ENCODE assay signal across 11 cellular contexts in genomic region chr3:127748754-127749327, GRCh38.
DNase-seq lines count a peak whose midpoint lies in the region; ATAC-seq and TF ChIP-seq lines count a peak whose summit lies in the region.
"Had no signal": no experiment of that assay in that cellular context is flagged by ENCODE, and none has a peak within 500 bp of the region (broad histone marks: within the 10 kb centered on the region; RNA-seq: fewer than 3 reads in every experiment).

No MANE protein-coding gene starts in this region.

- H3K36me3 ChIP-seq in brain microvascular endothelial cell (replicated peaks) (no peaks in the 10 kb centered on the region), spleen (peaks cover 0 to 5% (median 0%) of the 10 kb centered on the region in 6 donors)
- H3K36me3 ChIP-seq: cardiac muscle cell had no signal

- no peaks in the 10 kb centered on the region for H3K27me3 ChIP-seq in brain microvascular endothelial cell (replicated peaks)
- no peaks in the 10 kb centered on the region for H3K27me3 ChIP-seq in right cardiac atrium (ENCODE audit: control insufficient read depth, insufficient read depth)
- H3K27me3 ChIP-seq in spleen (replicated peaks in 1 of 7) = no peaks in the 10 kb centered on the region

- TF ChIP-seq CTCF in brain microvascular endothelial cell (IDR thresholded peaks at IDR 0.05; ENCODE audit: low read depth, low read length, missing control alignments) (no peak), spleen (IDR thresholded peaks at IDR 0.05 in 8 of 11, conservative IDR thresholded peaks at IDR 0.05 in 3 of 11) (no peak)

- H3K27ac Mint-ChIP-seq in activated naive CD4-positive, alpha-beta T cell treated with anti-CD3 and anti-CD28 coated beads, Interleukin-2, amount 50 U/mL, for 72 hours = no peak overlapping the region
- H3K27ac Mint-ChIP-seq: activated CD8-positive, alpha-beta memory T cell treated with anti-CD3 and anti-CD28 coated beads, Interleukin-2, amount 10 ng/mL, durations not matched to agents 7 days and 5 days had no signal

- H3K4me3 ChIP-seq in brain microvascular endothelial cell (ENCODE audit: low read depth, low read length) (no peak overlapping the region), right cardiac atrium (ENCODE audit: low read length) (no peak overlapping the region), spleen (no peak overlapping the region)
- H3K4me3 ChIP-seq: cardiac muscle cell had no signal

- in situ Hi-C loops in brain microvascular endothelial cell (cut with HindIII; ENCODE audit: low pct_ligation_motif_present, low sequenced_read_pairs) = no loop called here

- 55% methylated on average over 9 of the region's 9 CpGs for WGBS in right cardiac atrium
- WGBS in spleen, 5 donors = 84 to 91% (median 89%) methylated on average over 9 of the region's 9 CpGs

- intact Hi-C loops in right cardiac atrium (cut with DNase I) (loop anchor here in 2 of 4 donors (5.0 kb wide), 1 partner anchor 52 kb away; no protein-coding TSS in a partner anchor), spleen (cut with DNase I; ENCODE audit: low total_unique reads) (no loop called here)

- peak overlapping the region; percentile 46 for H3K27ac ChIP-seq in brain microvascular endothelial cell
- H3K27ac ChIP-seq in right cardiac atrium (ENCODE audit: low read length) = peak overlapping the region; percentile 89
- no peak overlapping the region for H3K27ac ChIP-seq in spleen
- H3K27ac ChIP-seq: cardiac muscle cell had no signal

- peak in 1 of 2 donors; percentile 59 for ATAC-seq in right cardiac atrium
- ATAC-seq in activated naive CD4-positive, alpha-beta T cell treated with anti-CD3 and anti-CD28 coated beads, Interleukin-2, amount 50 U/mL, for 72 hours = no peak
- no peak for ATAC-seq in HG03520 (IDR thresholded peaks at IDR 0.05; ENCODE audit: unreplicated experiment)
- ATAC-seq: activated CD8-positive, alpha-beta memory T cell treated with anti-CD3 and anti-CD28 coated beads, Interleukin-2, amount 10 ng/mL, durations not matched to agents 7 days and 5 days had no signal

- no peaks in the 10 kb centered on the region for H3K9me3 ChIP-seq in right cardiac atrium (ENCODE audit: control insufficient read depth, low read length)
- H3K9me3 ChIP-seq in spleen = no peaks in the 10 kb centered on the region

- DNase-seq in GM03348 (ENCODE audit: low spot score) (peak; percentile 59), brain microvascular endothelial cell (no peak), right cardiac atrium (peak; percentile 62 to 85 (median 75)), spleen (peak; percentile 36), NCI-H187 (lab: John Stamatoyannopoulos, UW) (no peak)
- DNase-seq in activated naive CD4-positive, alpha-beta T cell treated with anti-CD3 and anti-CD28 coated beads, Interleukin-2, amount 50 U/mL, for 72 hours (ENCODE audit: low spot score in 2 of 2) = no peak
- DNase-seq in stimulated activated CD4-positive, alpha-beta T cell treated with anti-CD3 and anti-CD28 coated beads, Interleukin-15, amount 100 ng/mL, for 24 hours = no peak
- DNase-seq: activated CD8-positive, alpha-beta memory T cell treated with anti-CD3 and anti-CD28 coated beads, Interleukin-2, amount 10 ng/mL, durations not matched to agents 7 days and 5 days had no signal

- no peaks in the 10 kb centered on the region for H3K9me3 Mint-ChIP-seq in activated naive CD4-positive, alpha-beta T cell treated with anti-CD3 and anti-CD28 coated beads, Interleukin-2, amount 50 U/mL, for 72 hours
- H3K9me3 Mint-ChIP-seq: neural crest cell had no signal

- TF ChIP-seq POLR2A in spleen (IDR thresholded peaks at IDR 0.05) = no peak

- no peaks in the 10 kb centered on the region for H3K36me3 Mint-ChIP-seq in activated naive CD4-positive, alpha-beta T cell treated with anti-CD3 and anti-CD28 coated beads, Interleukin-2, amount 50 U/mL, for 72 hours
- H3K36me3 Mint-ChIP-seq: activated CD8-positive, alpha-beta memory T cell treated with anti-CD3 and anti-CD28 coated beads, Interleukin-2, amount 10 ng/mL, durations not matched to agents 7 days and 5 days had no signal

- peaks cover 28% of the 10 kb centered on the region for H3K4me1 ChIP-seq in right cardiac atrium (ENCODE audit: control insufficient read depth, insufficient read depth, low read length)
- peaks cover 3 to 54% (median 27%) of the 10 kb centered on the region in 6 donors for H3K4me1 ChIP-seq in spleen

Comparison
In these comparisons a context has a peak if more than half of its experiments do, and no peak if none do; other contexts are left out.
1. DNase-seq: peak in GM03348 (single experiment), right cardiac atrium (3 of 3) and spleen (single experiment); none in brain microvascular endothelial cell (single experiment), activated naive CD4-positive, alpha-beta T cell treated with anti-CD3 and anti-CD28 coated beads, Interleukin-2, amount 50 U/mL, for 72 hours (0 of 2), NCI-H187 (0 of 2) and stimulated activated CD4-positive, alpha-beta T cell treated with anti-CD3 and anti-CD28 coated beads, Interleukin-15, amount 100 ng/mL, for 24 hours (single experiment).
2. H3K27ac ChIP-seq: peak in brain microvascular endothelial cell (single experiment) and right cardiac atrium (single experiment); none in spleen (0 of 8).